ENCODE assay signal across 8 cellular contexts in genomic region chr1:201648066-201648910, GRCh38.
DNase-seq lines count a peak whose midpoint lies in the region; ATAC-seq, FAIRE-seq and TF ChIP-seq lines count a peak whose summit lies in the region.

No MANE protein-coding gene starts in this region.

- 0 to 1% (median 1%) methylated on average over 60 to 82 of the region's 82 CpGs for WGBS in ovary, 3 donors

- no peak; the same call in 1 of the 2 replicates for TF ChIP-seq CTCF in HEK293 (tag by site-specific recombination; IDR thresholded peaks at IDR 0.05)
- TF ChIP-seq CTCF in WERI-Rb-1 (IDR thresholded peaks at IDR 0.05; ENCODE audit: low read depth, low read length): 0 out of 2 replicates have a peak, but pooled peaks have one; percentile 24
- TF ChIP-seq CTCF in ovary (IDR thresholded peaks at IDR 0.05): no peak

- TF ChIP-seq EP300 in ovary (IDR thresholded peaks at IDR 0.05): no peak

- TF ChIP-seq POLR2A in ovary (IDR thresholded peaks at IDR 0.05): no peak

- H3K27me3 ChIP-seq in WERI-Rb-1 (ENCODE audit: insufficient read depth, low read depth, severe bottlenecking) (no peaks in the 10 kb centered on the region), ovary (no peaks in the 10 kb centered on the region)

- H3K36me3 ChIP-seq in HEK293 (ENCODE audit: control insufficient read depth in 2 of 2, insufficient read depth in 1 of 2, low read length in 2 of 2): no peaks in the 10 kb centered on the region
- H3K36me3 ChIP-seq in WERI-Rb-1: peaks cover 11% of the 10 kb centered on the region
- no peaks in the 10 kb centered on the region for H3K36me3 ChIP-seq in ovary

- POLR2A ChIA-PET in HEK293 (lab: Yijun Ruan, JAX): interaction anchor here (0.6 kb wide), 1 partner anchor 18 kb away, joined by 3 read pairs; no protein-coding TSS in a partner anchor

- ATAC-seq in GM21515 (IDR thresholded peaks at IDR 0.05; ENCODE audit: unreplicated experiment): no peak

- peak; percentile 83 for DNase-seq in AG20443 (ENCODE audit: low spot score)
- peak; percentile 92 for DNase-seq in WERI-Rb-1
- peak; percentile 63 to 74 for DNase-seq in frontal cortex (ENCODE audit: low spot score in 2 of 2)
- peak; percentile 29 to 66 (median 59) for DNase-seq in ovary
- no peak for DNase-seq in NCI-H187 treated with DMSO at 0.1 percent for 48 hours (lab: John Stamatoyannopoulos, UW)
- DNase-seq in MV-4-11 (lab: John Stamatoyannopoulos, UW): no peak

- H3K27ac ChIP-seq in HEK293 (ENCODE audit: extremely low read depth, low read depth, low read length): peak overlapping the region; percentile 44; the same call in 1 of the 2 replicates
- peak overlapping the region; percentile 70 for H3K27ac ChIP-seq in WERI-Rb-1
- peak overlapping the region in 1 of 2 donors; percentile 14 for H3K27ac ChIP-seq in ovary

- H3K4me3 ChIP-seq in HEK293 (ENCODE audit: low read depth, low read length): peak overlapping the region; percentile 37
- H3K4me3 ChIP-seq in WERI-Rb-1 (ENCODE audit: low read depth, low read length): peak overlapping the region; percentile 77
- H3K4me3 ChIP-seq in ovary: peak overlapping the region; percentile 56

- H3K9me3 ChIP-seq in HEK293 (ENCODE audit: control insufficient read depth, insufficient read depth, low read depth, low read length) (no peaks in the 10 kb centered on the region), WERI-Rb-1 (ENCODE audit: severe bottlenecking) (no peaks in the 10 kb centered on the region), ovary (no peaks in the 10 kb centered on the region)

- FAIRE-seq in frontal cortex (lab: Jason Lieb, UNC): no peak

- H3K4me1 ChIP-seq in HEK293 (ENCODE audit: control insufficient read depth, insufficient read depth, low read length) (no peaks in the 10 kb centered on the region), ovary (ENCODE audit: insufficient read depth) (peaks cover 10% of the 10 kb centered on the region)

- intact Hi-C loops in ovary (cut with DNase I): no loop called here

- CTCF ChIA-PET in HEK293 (lab: Yijun Ruan, JAX): interaction anchor here (0.6 to 1.7 kb wide), 5 partner anchors 10 to 136 kb away, joined by 3 to 8 read pairs (median 4); no protein-coding TSS in a partner anchor

TF ChIP-seq in HEK293, 187 proteins besides CTCF, POLR2A, EP300 and RAD21 (continues in another document):
- TF ChIP-seq ZNF214 (tag by site-specific recombination; IDR thresholded peaks at IDR 0.05; ENCODE audit: borderline replicate concordance) (no peak), ZNF558 (tag by site-specific recombination; IDR thresholded peaks at IDR 0.05) (no peak), GLI4 (tag by site-specific recombination; IDR thresholded peaks at IDR 0.05) (no peak), ZNF610 (tag by site-specific recombination; IDR thresholded peaks at IDR 0.05; ENCODE audit: borderline replicate concordance) (no peak), ZNF701 (tag by site-specific recombination; IDR thresholded peaks at IDR 0.05) (no peak), ZNF785 (tag by site-specific recombination; IDR thresholded peaks at IDR 0.05) (no peak), ZNF639 (tag by site-specific recombination; IDR thresholded peaks at IDR 0.05) (no peak), ZBTB1 (tag by site-specific recombination; IDR thresholded peaks at IDR 0.05) (no peak), ZNF513 (tag by site-specific recombination; IDR thresholded peaks at IDR 0.05) (no peak), SCRT2 (tag by site-specific recombination; IDR thresholded peaks at IDR 0.05) (no peak), KLF8 (tag by site-specific recombination; IDR thresholded peaks at IDR 0.05) (peak; percentile 49; the same call in 1 of the 2 replicates), ZNF571 (tag by site-specific recombination; IDR thresholded peaks at IDR 0.05) (no peak), ZSCAN16 (tag by site-specific recombination; IDR thresholded peaks at IDR 0.05) (no peak), SP7 (tag by site-specific recombination; IDR thresholded peaks at IDR 0.05) (no peak), KLF17 (tag by site-specific recombination; IDR thresholded peaks at IDR 0.05) (peak; percentile 0; the same call in 1 of the 2 replicates), SETDB1 (IDR thresholded peaks at IDR 0.05; ENCODE audit: insufficient read length, low read length) (no peak), SP2 (tag by site-specific recombination; IDR thresholded peaks at IDR 0.05) (peak; percentile 48), INSM2 (tag by site-specific recombination; IDR thresholded peaks at IDR 0.05) (no peak), OVOL3 (tag by site-specific recombination; IDR thresholded peaks at IDR 0.05) (no peak), ZNF544 (tag by site-specific recombination; IDR thresholded peaks at IDR 0.05) (no peak), ZNF266 (tag by site-specific recombination; IDR thresholded peaks at IDR 0.05; ENCODE audit: low read depth) (no peak), ZNF114 (tag by site-specific recombination; IDR thresholded peaks at IDR 0.05) (no peak), RBAK (tag by site-specific recombination; IDR thresholded peaks at IDR 0.05) (no peak), KLF10 (tag by site-specific recombination; IDR thresholded peaks at IDR 0.05) (no peak), ZNF132 (tag by site-specific recombination; IDR thresholded peaks at IDR 0.05; ENCODE audit: borderline replicate concordance) (no peak), ZNF2 (tag by site-specific recombination; IDR thresholded peaks at IDR 0.05) (no peak), ZNF529 (tag by site-specific recombination; IDR thresholded peaks at IDR 0.05; ENCODE audit: insufficient replicate concordance) (no peak), ZNF830 (tag by site-specific recombination; IDR thresholded peaks at IDR 0.05; ENCODE audit: low read depth) (no peak), ZNF658 (tag by site-specific recombination; IDR thresholded peaks at IDR 0.05) (no peak), ZNF747 (tag by site-specific recombination; IDR thresholded peaks at IDR 0.05) (no peak), ZNF140 (tag by site-specific recombination; IDR thresholded peaks at IDR 0.05) (no peak), ZNF16 (tag by site-specific recombination; IDR thresholded peaks at IDR 0.05; ENCODE audit: low read depth) (no peak), ZNF843 (tag by site-specific recombination; IDR thresholded peaks at IDR 0.05) (0 out of 2 replicates have a peak, but pooled peaks have one; percentile 16), ZNF19 (tag by site-specific recombination; IDR thresholded peaks at IDR 0.05; ENCODE audit: low read depth) (no peak), ZNF473 (tag by site-specific recombination; IDR thresholded peaks at IDR 0.05) (no peak), EGR2 (tag by site-specific recombination; IDR thresholded peaks at IDR 0.05; ENCODE audit: low read depth) (0 out of 2 replicates have a peak, but pooled peaks have one; percentile 24), ZNF670 (tag by site-specific recombination; IDR thresholded peaks at IDR 0.05; ENCODE audit: low read depth) (no peak), BCL11B (tag by site-specific recombination; IDR thresholded peaks at IDR 0.05; ENCODE audit: low read depth) (no peak), ZNF776 (tag by site-specific recombination; IDR thresholded peaks at IDR 0.05; ENCODE audit: borderline replicate concordance) (no peak)

Comparison
In these comparisons a context has a peak if more than half of its experiments do, and no peak if none do; other contexts are left out.
1. DNase-seq: peak in AG20443 (single experiment), WERI-Rb-1 (single experiment), frontal cortex (2 of 2) and ovary (5 of 5); none in NCI-H187 treated with DMSO at 0.1 percent for 48 hours (single experiment) and MV-4-11 (single experiment).
2. Peak in every context shown above with its lines, with median percentiles within 50 percentile points of each other: H3K4me3 ChIP-seq.